1 cellular context compared by ENCODE assay signal in the genomic region with DNA sequence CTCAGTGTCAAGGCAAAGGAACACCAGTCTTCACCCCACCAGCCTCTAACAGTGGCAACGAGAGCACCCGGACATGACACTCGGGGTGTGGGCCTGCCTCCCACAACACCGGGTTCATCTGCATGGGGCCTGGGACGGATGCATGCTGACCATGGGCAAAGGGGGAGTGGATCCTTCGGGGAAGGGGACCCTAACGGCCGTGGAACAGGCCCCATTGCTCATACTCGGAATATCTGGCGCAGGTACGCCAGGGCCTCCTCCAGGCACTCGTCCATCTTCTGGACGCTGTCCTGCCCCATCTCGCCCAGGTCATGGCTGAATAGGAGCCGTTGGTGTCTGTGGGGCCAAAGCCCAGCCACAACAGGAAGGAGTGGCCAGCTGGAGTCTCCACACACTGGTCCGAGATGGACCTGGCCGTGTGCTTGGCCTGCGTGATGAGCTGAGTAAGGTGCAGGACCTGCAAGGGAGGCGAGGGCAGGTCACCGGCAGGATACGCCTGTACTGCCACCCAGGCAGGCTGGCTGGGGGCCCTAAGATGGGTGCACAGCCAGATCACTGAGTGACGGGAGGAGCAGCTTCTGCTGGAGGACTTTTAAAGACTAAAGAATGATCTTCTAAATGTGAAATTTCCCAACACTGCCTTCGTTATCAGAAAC.
TF ChIP-seq lines count a peak whose summit lies in the region.

No MANE protein-coding gene starts in this region.

TF ChIP-seq in K562, 482 proteins besides CTCF, POLR2A, EP300 and RAD21 (continued from another document and continues in another):
- TF ChIP-seq, protein P1, sequence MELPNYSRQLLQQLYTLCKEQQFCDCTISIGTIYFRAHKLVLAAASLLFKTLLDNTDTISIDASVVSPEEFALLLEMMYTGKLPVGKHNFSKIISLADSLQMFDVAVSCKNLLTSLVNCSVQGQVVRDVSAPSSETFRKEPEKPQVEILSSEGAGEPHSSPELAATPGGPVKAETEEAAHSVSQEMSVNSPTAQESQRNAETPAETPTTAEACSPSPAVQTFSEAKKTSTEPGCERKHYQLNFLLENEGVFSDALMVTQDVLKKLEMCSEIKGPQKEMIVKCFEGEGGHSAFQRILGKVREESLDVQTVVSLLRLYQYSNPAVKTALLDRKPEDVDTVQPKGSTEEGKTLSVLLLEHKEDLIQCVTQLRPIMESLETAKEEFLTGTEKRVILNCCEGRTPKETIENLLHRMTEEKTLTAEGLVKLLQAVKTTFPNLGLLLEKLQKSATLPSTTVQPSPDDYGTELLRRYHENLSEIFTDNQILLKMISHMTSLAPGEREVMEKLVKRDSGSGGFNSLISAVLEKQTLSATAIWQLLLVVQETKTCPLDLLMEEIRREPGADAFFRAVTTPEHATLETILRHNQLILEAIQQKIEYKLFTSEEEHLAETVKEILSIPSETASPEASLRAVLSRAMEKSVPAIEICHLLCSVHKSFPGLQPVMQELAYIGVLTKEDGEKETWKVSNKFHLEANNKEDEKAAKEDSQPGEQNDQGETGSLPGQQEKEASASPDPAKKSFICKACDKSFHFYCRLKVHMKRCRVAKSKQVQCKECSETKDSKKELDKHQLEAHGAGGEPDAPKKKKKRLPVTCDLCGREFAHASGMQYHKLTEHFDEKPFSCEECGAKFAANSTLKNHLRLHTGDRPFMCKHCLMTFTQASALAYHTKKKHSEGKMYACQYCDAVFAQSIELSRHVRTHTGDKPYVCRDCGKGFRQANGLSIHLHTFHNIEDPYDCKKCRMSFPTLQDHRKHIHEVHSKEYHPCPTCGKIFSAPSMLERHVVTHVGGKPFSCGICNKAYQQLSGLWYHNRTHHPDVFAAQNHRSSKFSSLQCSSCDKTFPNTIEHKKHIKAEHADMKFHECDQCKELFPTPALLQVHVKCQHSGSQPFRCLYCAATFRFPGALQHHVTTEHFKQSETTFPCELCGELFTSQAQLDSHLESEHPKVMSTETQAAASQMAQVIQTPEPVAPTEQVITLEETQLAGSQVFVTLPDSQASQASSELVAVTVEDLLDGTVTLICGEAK (IDR thresholded peaks at IDR 0.05) = no peak
- TF ChIP-seq, protein P1 (CRISPR knock-in tag; IDR thresholded peaks at IDR 0.05) = peak; percentile 66; the same call in 1 of the 2 replicates
- peak; percentile 85 for TF ChIP-seq IRF2 (CRISPR knock-in tag; IDR thresholded peaks at IDR 0.05)
- TF ChIP-seq, protein P2, sequence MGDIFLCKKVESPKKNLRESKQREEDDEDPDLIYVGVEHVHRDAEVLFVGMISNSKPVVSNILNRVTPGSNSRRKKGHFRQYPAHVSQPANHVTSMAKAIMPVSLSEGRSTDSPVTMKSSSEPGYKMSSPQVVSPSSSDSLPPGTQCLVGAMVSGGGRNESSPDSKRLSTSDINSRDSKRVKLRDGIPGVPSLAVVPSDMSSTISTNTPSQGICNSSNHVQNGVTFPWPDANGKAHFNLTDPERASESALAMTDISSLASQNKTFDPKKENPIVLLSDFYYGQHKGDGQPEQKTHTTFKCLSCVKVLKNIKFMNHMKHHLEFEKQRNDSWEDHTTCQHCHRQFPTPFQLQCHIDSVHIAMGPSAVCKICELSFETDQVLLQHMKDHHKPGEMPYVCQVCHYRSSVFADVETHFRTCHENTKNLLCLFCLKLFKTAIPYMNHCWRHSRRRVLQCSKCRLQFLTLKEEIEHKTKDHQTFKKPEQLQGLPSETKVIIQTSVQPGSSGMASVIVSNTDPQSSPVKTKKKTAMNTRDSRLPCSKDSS (IDR thresholded peaks at IDR 0.05; ENCODE audit: low read depth, partially characterized antibody) = no peak
- TF ChIP-seq, protein P3, sequence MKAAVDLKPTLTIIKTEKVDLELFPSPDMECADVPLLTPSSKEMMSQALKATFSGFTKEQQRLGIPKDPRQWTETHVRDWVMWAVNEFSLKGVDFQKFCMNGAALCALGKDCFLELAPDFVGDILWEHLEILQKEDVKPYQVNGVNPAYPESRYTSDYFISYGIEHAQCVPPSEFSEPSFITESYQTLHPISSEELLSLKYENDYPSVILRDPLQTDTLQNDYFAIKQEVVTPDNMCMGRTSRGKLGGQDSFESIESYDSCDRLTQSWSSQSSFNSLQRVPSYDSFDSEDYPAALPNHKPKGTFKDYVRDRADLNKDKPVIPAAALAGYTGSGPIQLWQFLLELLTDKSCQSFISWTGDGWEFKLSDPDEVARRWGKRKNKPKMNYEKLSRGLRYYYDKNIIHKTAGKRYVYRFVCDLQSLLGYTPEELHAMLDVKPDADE (conservative IDR thresholded peaks at IDR 0.05; ENCODE audit: control insufficient read depth, low read depth, low read length) = 0 out of 2 replicates have a peak, but pooled peaks have one; percentile 24
- TF ChIP-seq SMARCC2 (IDR thresholded peaks at IDR 0.05; ENCODE audit: low read depth) = no peak
- TF ChIP-seq HNRNPLL (IDR thresholded peaks at IDR 0.05; ENCODE audit: low read depth, low read length, poor library complexity, severe bottlenecking) = peak; percentile 3
- TF ChIP-seq NFIC (IDR thresholded peaks at IDR 0.05) = no peak
- TF ChIP-seq, protein P4, sequence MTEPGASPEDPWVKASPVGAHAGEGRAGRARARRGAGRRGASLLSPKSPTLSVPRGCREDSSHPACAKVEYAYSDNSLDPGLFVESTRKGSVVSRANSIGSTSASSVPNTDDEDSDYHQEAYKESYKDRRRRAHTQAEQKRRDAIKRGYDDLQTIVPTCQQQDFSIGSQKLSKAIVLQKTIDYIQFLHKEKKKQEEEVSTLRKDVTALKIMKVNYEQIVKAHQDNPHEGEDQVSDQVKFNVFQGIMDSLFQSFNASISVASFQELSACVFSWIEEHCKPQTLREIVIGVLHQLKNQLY (CRISPR knock-in tag; conservative IDR thresholded peaks at IDR 0.05) = peak in 1 of 2 experiments; percentile 55; a peak in 1 of 4 replicates
- 0 out of 4 replicates have a peak, but pooled peaks of 1 of the 2 experiments have one; percentile 13 for TF ChIP-seq SIX5 (IDR thresholded peaks at IDR 0.05; ENCODE audit: borderline replicate concordance in 1 of 2, insufficient read depth in 1 of 2, low read depth in 1 of 2, low read length in 2 of 2)
- no peak for TF ChIP-seq HNRNPL (IDR thresholded peaks at IDR 0.05; ENCODE audit: low read depth, low read length)
- TF ChIP-seq ZNF239 (CRISPR knock-in tag; IDR thresholded peaks at IDR 0.05) = no peak
- TF ChIP-seq, protein P5, sequence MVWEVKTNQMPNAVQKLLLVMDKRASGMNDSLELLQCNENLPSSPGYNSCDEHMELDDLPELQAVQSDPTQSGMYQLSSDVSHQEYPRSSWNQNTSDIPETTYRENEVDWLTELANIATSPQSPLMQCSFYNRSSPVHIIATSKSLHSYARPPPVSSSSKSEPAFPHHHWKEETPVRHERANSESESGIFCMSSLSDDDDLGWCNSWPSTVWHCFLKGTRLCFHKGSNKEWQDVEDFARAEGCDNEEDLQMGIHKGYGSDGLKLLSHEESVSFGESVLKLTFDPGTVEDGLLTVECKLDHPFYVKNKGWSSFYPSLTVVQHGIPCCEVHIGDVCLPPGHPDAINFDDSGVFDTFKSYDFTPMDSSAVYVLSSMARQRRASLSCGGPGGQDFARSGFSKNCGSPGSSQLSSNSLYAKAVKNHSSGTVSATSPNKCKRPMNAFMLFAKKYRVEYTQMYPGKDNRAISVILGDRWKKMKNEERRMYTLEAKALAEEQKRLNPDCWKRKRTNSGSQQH (CRISPR knock-in tag; IDR thresholded peaks at IDR 0.05) = peak; percentile 16; the same call in 1 of the 2 replicates
- no peak for TF ChIP-seq ZNF79 (CRISPR knock-in tag; IDR thresholded peaks at IDR 0.05; ENCODE audit: low read depth)
- no peak for TF ChIP-seq PML (IDR thresholded peaks at IDR 0.05; ENCODE audit: low read length)
- peak; percentile 90 for TF ChIP-seq NR3C1 (CRISPR knock-in tag; IDR thresholded peaks at IDR 0.05)
- TF ChIP-seq KHSRP (IDR thresholded peaks at IDR 0.05) = no peak
- 0 out of 2 replicates have a peak, but pooled peaks have one; percentile 10 for TF ChIP-seq ZNF165 (CRISPR knock-in tag; IDR thresholded peaks at IDR 0.05; ENCODE audit: borderline replicate concordance)
- peak; percentile 38; the same call in 1 of the 2 replicates for TF ChIP-seq POLR2G (IDR thresholded peaks at IDR 0.05; ENCODE audit: low read depth, low read length)
- TF ChIP-seq SRF (CRISPR knock-in tag; IDR thresholded peaks at IDR 0.05) = 0 out of 4 replicates have a peak, but pooled peaks of 1 of the 2 experiments have one; percentile 18
- TF ChIP-seq, protein P6, sequence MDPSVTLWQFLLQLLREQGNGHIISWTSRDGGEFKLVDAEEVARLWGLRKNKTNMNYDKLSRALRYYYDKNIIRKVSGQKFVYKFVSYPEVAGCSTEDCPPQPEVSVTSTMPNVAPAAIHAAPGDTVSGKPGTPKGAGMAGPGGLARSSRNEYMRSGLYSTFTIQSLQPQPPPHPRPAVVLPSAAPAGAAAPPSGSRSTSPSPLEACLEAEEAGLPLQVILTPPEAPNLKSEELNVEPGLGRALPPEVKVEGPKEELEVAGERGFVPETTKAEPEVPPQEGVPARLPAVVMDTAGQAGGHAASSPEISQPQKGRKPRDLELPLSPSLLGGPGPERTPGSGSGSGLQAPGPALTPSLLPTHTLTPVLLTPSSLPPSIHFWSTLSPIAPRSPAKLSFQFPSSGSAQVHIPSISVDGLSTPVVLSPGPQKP (CRISPR knock-in tag; IDR thresholded peaks at IDR 0.05) = peak; percentile 77; the same call in 1 of the 2 replicates
- no peak for TF ChIP-seq HDAC6 (IDR thresholded peaks at IDR 0.05; ENCODE audit: low read depth, low read length)
- TF ChIP-seq ZKSCAN1 (IDR thresholded peaks at IDR 0.05; ENCODE audit: low read depth, low read length) = 0 out of 2 replicates have a peak, but pooled peaks have one; percentile 1
- 0 out of 2 replicates have a peak, but pooled peaks have one; percentile 14 for TF ChIP-seq E2F3 (CRISPR knock-in tag; IDR thresholded peaks at IDR 0.05)
- TF ChIP-seq TBL1XR1 (IDR thresholded peaks at IDR 0.05; ENCODE audit: low read length in 2 of 2) = 0 out of 4 replicates have a peak, but pooled peaks of 1 of the 2 experiments have one; percentile 40
- 0 out of 2 replicates have a peak, but pooled peaks have one; percentile 16 for TF ChIP-seq RB1 (IDR thresholded peaks at IDR 0.05; ENCODE audit: low read depth)
- TF ChIP-seq, protein P7, sequence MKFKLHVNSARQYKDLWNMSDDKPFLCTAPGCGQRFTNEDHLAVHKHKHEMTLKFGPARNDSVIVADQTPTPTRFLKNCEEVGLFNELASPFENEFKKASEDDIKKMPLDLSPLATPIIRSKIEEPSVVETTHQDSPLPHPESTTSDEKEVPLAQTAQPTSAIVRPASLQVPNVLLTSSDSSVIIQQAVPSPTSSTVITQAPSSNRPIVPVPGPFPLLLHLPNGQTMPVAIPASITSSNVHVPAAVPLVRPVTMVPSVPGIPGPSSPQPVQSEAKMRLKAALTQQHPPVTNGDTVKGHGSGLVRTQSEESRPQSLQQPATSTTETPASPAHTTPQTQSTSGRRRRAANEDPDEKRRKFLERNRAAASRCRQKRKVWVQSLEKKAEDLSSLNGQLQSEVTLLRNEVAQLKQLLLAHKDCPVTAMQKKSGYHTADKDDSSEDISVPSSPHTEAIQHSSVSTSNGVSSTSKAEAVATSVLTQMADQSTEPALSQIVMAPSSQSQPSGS (CRISPR knock-in tag; IDR thresholded peaks at IDR 0.05) = peak; percentile 85
- TF ChIP-seq PRMT5 (CRISPR knock-in tag; IDR thresholded peaks at IDR 0.05) = 0 out of 2 replicates have a peak, but pooled peaks have one; percentile 58
- no peak for TF ChIP-seq HDAC2 (IDR thresholded peaks at IDR 0.05)
- TF ChIP-seq HMGN3 (IDR thresholded peaks at IDR 0.05; ENCODE audit: borderline replicate concordance, extremely low read depth, insufficient read length, low read depth, low read length) = peak; percentile 33
- peak; percentile 70; the same call in 1 of the 2 replicates for TF ChIP-seq OTX1 (CRISPR knock-in tag; IDR thresholded peaks at IDR 0.05)
- no peak for TF ChIP-seq COPS2 (conservative IDR thresholded peaks at IDR 0.05)
- TF ChIP-seq, protein P8, sequence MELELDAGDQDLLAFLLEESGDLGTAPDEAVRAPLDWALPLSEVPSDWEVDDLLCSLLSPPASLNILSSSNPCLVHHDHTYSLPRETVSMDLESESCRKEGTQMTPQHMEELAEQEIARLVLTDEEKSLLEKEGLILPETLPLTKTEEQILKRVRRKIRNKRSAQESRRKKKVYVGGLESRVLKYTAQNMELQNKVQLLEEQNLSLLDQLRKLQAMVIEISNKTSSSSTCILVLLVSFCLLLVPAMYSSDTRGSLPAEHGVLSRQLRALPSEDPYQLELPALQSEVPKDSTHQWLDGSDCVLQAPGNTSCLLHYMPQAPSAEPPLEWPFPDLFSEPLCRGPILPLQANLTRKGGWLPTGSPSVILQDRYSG (tag; conservative IDR thresholded peaks at IDR 0.05; ENCODE audit: low read depth) = no peak
- TF ChIP-seq TEAD4 (IDR thresholded peaks at IDR 0.05; ENCODE audit: low read length) = 0 out of 2 replicates have a peak, but pooled peaks have one; percentile 5
- TF ChIP-seq TEAD4 (CRISPR knock-in tag; IDR thresholded peaks at IDR 0.05; ENCODE audit: borderline replicate concordance) = no peak
- 0 out of 2 replicates have a peak, but pooled peaks have one; percentile 42 for TF ChIP-seq CEBPB (tag; IDR thresholded peaks at IDR 0.05)
